Comparison of ENCODE assay signal across 1 cellular context in the genomic region with DNA sequence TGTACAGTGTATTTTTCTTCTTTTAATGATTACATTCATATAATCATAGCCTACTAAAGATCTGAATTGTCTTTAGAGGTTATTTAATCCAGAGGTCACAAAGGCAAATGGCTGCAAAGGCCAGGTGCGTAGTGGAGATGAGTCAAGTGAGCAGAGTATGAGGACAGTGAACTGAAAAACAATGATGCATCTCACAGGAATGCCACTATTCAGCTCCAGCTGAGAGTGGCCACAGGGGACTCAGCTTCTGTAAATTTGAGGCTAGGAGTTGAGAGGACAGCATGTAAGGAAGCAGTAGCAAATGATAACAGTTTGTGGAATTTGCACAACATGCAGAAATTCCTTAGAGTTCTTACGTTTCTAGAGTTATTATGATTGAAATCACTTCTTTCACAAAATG.
TF ChIP-seq lines count a peak whose summit lies in the region.

No MANE protein-coding gene starts in this region.

TF ChIP-seq in IMR-90, 13 proteins besides CTCF, POLR2A, EP300 and RAD21 (continued from another document):
- TF ChIP-seq CHD1 (IDR thresholded peaks at IDR 0.05; ENCODE audit: low read depth, low read length): no peak
- no peak for TF ChIP-seq SMC3 (IDR thresholded peaks at IDR 0.05; ENCODE audit: low read depth, low read length)
- TF ChIP-seq MAFK (IDR thresholded peaks at IDR 0.05; ENCODE audit: low read depth, low read length): no peak
